Comparison of ENCODE assay signal across 1 cellular context in the genomic region with DNA sequence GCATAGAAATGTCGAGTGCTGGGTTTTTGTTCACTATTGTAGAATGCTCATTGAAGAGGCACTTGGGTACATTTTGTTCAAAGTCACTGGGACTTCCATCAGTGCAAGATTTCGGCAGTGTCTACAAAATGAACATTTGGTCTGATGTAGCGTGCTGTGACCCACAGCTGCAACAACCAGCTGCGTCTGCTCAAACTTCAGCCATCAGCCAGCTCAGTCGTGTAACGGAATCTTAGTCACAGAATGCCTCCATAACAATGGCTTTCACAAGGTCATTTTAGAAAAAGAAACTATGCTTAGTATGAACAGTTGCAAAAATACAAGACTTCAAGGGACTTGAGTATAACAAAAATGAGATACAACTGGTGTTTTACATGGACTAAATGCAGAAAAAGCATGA.
TF ChIP-seq lines count a peak whose summit lies in the region.

No MANE protein-coding gene starts in this region.

TF ChIP-seq in SK-N-SH, 30 proteins besides CTCF, POLR2A, EP300 and RAD21 (continued from another document):
- TF ChIP-seq RXRA (IDR thresholded peaks at IDR 0.05; ENCODE audit: borderline replicate concordance, low read depth), result no peak
- no peak for TF ChIP-seq EZH2phosphoT487 (IDR thresholded peaks at IDR 0.05; ENCODE audit: borderline replicate concordance, low read depth)
